In genomic region chr6:122714059-122714458, GRCh38 we compare ENCODE assay signal across 23 cellular contexts.
"Had no signal": no experiment of that assay in that cellular context is flagged by ENCODE, and none has a peak within 500 bp of the region (broad histone marks: within the 10 kb centered on the region; RNA-seq: fewer than 3 reads in every experiment).

No MANE protein-coding gene starts in this region.

- DNase-seq: activated CD4-positive, alpha-beta T cell treated with anti-CD3 and anti-CD28 coated beads, Interleukin-2, amount 50 U/mL, for 1 hour; activated CD4-positive, CD25-positive, alpha-beta regulatory T cell treated with anti-CD3 and anti-CD28 coated beads, Interleukin-2, amount 50 U/mL, for 72 hours; activated CD8-positive, alpha-beta memory T cell treated with anti-CD3 and anti-CD28 coated beads for 24 hours; activated CD8-positive, alpha-beta memory T cell treated with anti-CD3 and anti-CD28 coated beads, Interleukin-2, amount 50 U/mL, for 48 hours; activated effector memory CD4-positive, alpha-beta T cell treated with anti-CD3 and anti-CD28 coated beads, Interleukin-2, amount 50 U/mL, for 16 hours; activated naive CD4-positive, alpha-beta T cell treated with anti-CD3 and anti-CD28 coated beads, Interleukin-2, amount 50 U/mL, for 16 hours; activated T-cell treated with anti-CD3 and anti-CD28 coated beads, Interleukin-2, amount 50 U/mL, for 48 hours; aorta; brain microvascular endothelial cell; central memory CD4-positive, alpha-beta T cell; foreskin melanocyte; glutamatergic neuron; left ventricle myocardium inferior; mammary epithelial cell; ovary; right lobe of liver; small intestine; stimulated activated CD4-positive, alpha-beta T cell treated with anti-CD3 and anti-CD28 coated beads, Interleukin-15, amount 100 ng/mL, for 24 hours; stimulated activated CD4-positive, alpha-beta T cell treated with anti-CD3 and anti-CD28 coated beads, Interleukin-2, amount 100 ng/mL, for 48 hours; testis; upper lobe of left lung had no signal

- H3K9me3 Mint-ChIP-seq: neural progenitor cell; T-helper 2 cell treated with Interferon-gamma antibody and Interleukin-4, amounts not matched to agents 5 μg/mL and 100 μg/mL, for 36 hours had no signal

- ATAC-seq: right lobe of liver had no signal

- H3K36me3 Mint-ChIP-seq: neural progenitor cell had no signal

- H3K4me3 Mint-ChIP-seq: neural progenitor cell; T-helper 2 cell treated with Interferon-gamma antibody and Interleukin-4, amounts not matched to agents 5 μg/mL and 100 μg/mL, for 36 hours had no signal

- H3K27ac Mint-ChIP-seq: neural progenitor cell; T-helper 2 cell treated with Interferon-gamma antibody and Interleukin-4, amounts not matched to agents 5 μg/mL and 100 μg/mL, for 36 hours had no signal
